In genomic region chr10:99370993-99371392, GRCh38 we compare ENCODE assay signal across 9 cellular contexts. TPM values are rescaled to one million over a fixed set of nuclear protein-coding genes. Genes with fewer than 3 reads are reported as not detected.
DNase-seq lines count a peak whose midpoint lies in the region; ATAC-seq and TF ChIP-seq lines count a peak whose summit lies in the region.
"Had no signal": no experiment of that assay in that cellular context is flagged by ENCODE, and none has a peak within 500 bp of the region (broad histone marks: within the 10 kb centered on the region; RNA-seq: fewer than 3 reads in every experiment).

No MANE protein-coding gene starts in this region.

- no peaks in the 10 kb centered on the region for H3K9me3 ChIP-seq in OCI-LY1 (ENCODE audit: low read length)
- H3K9me3 ChIP-seq in fibroblast of lung (ENCODE audit: control insufficient read depth, insufficient read depth, low read depth, low read length), result no peaks in the 10 kb centered on the region
- H3K9me3 ChIP-seq: neutrophil had no signal

- H3K36me3 ChIP-seq in OCI-LY1 (ENCODE audit: insufficient read depth, low read length), result no peaks in the 10 kb centered on the region
- no peaks in the 10 kb centered on the region for H3K36me3 ChIP-seq in fibroblast of lung (ENCODE audit: control insufficient read depth, insufficient read depth, low read length)
- H3K36me3 ChIP-seq: neutrophil had no signal

- H3K79me2 ChIP-seq in OCI-LY1 (ENCODE audit: insufficient read depth, low read length) (no peaks in the 10 kb centered on the region), fibroblast of lung (ENCODE audit: control insufficient read depth, insufficient read depth, low read length) (no peaks in the 10 kb centered on the region)

- DNase-seq in COLO668 (lab: John Stamatoyannopoulos, UW; ENCODE audit: unreplicated experiment), result peak; percentile 4
- no peak for DNase-seq in fibroblast of lung (ENCODE audit: low read depth in 2 of 2)
- no peak for DNase-seq in posterior cingulate gyrus
- no peak for DNase-seq in DMS79 treated with DMSO at 0.1 percent for 48 hours (lab: John Stamatoyannopoulos, UW)

- H3K27me3 ChIP-seq in OCI-LY1 (ENCODE audit: insufficient read depth, low read length), result peaks cover 3% of the 10 kb centered on the region; the same call in 1 of the 2 replicates
- no peaks in the 10 kb centered on the region for H3K27me3 ChIP-seq in fibroblast of lung (ENCODE audit: control insufficient read depth, insufficient read depth, low read length)

- H3K4me3 ChIP-seq in OCI-LY1 (ENCODE audit: low read depth, low read length, poor library complexity, severe bottlenecking) (no peak overlapping the region), fibroblast of lung (replicated peaks in 1 of 4; ENCODE audit: control extremely low read depth in 1 of 4, insufficient read depth in 1 of 4, low read depth in 3 of 4, low read length in 4 of 4) (no peak overlapping the region)

- H2AFZ ChIP-seq in OCI-LY1 (ENCODE audit: low read length) (no peak overlapping the region), fibroblast of lung (ENCODE audit: low read length) (no peak overlapping the region)

- H3K4me1 ChIP-seq in OCI-LY1 (ENCODE audit: insufficient read depth, low read length, severe bottlenecking) (no peaks in the 10 kb centered on the region), fibroblast of lung (ENCODE audit: control insufficient read depth, extremely low read depth, insufficient read depth, low read length) (no peaks in the 10 kb centered on the region)

- no peak overlapping the region for H3K27ac ChIP-seq in OCI-LY1 (ENCODE audit: low read depth, low read length, poor library complexity, severe bottlenecking)
- H3K27ac ChIP-seq in fibroblast of lung (ENCODE audit: insufficient read depth, low read length), result no peak overlapping the region
- H3K27ac ChIP-seq: neutrophil had no signal

- intact Hi-C loops in posterior cingulate gyrus (cut with DNase I), result no loop called here

- H3K9ac ChIP-seq in OCI-LY1 (ENCODE audit: low read length) (no peak overlapping the region), fibroblast of lung (ENCODE audit: insufficient read depth, low read length) (no peak overlapping the region)

- TF ChIP-seq CTCF in OCI-LY1 (IDR thresholded peaks at IDR 0.05; ENCODE audit: low read length) (peak; percentile 41; the same call in 1 of the 2 replicates), fibroblast of lung (conservative IDR thresholded peaks at IDR 0.05 in 1 of 2, IDR thresholded peaks at IDR 0.05 in 1 of 2; ENCODE audit: low read depth in 1 of 2, low read length in 2 of 2) (peak; percentile 19 to 41)

- H3F3A ChIP-seq in OCI-LY1 (ENCODE audit: insufficient read depth, low read length), result no peaks in the 10 kb centered on the region

- H3K4me2 ChIP-seq in OCI-LY1 (ENCODE audit: low read length) (no peak overlapping the region), fibroblast of lung (ENCODE audit: extremely low read depth, insufficient read depth, low read length) (no peak overlapping the region)

- no peaks in the 10 kb centered on the region for H4K20me1 ChIP-seq in OCI-LY1 (ENCODE audit: insufficient read depth, low read length)
- H4K20me1 ChIP-seq in fibroblast of lung (ENCODE audit: control insufficient read depth, extremely low read depth, insufficient read depth, low read length), result no peaks in the 10 kb centered on the region

- no peaks in the 10 kb centered on the region for H3K9me2 ChIP-seq in OCI-LY1 (ENCODE audit: low read depth, low read length)

- ATAC-seq in GM18861 (IDR thresholded peaks at IDR 0.05; ENCODE audit: unreplicated experiment) (peak; percentile 92), HG02938 (IDR thresholded peaks at IDR 0.05; ENCODE audit: unreplicated experiment) (peak; percentile 82), HG03095 (IDR thresholded peaks at IDR 0.05; ENCODE audit: unreplicated experiment) (no peak)

RNA-seq across cellular contexts. Expression of gene CNNM1, which starts 41.8 kb away (rescaled TPM):
- 0.51 and 0.66 TPM in 2 replicates for total RNA-seq in fibroblast of lung
- 0.20 and 1.0 TPM in 2 replicates for polyA plus RNA-seq in fibroblast of lung
- polyA plus RNA-seq in fibroblast of lung (2012), result 0.12 and 0.67 TPM in 2 replicates
- 0.07 TPM in 1 of 2 replicates, not detected in the other for polyA minus RNA-seq in fibroblast of lung (ENCODE audit: low replicate concordance)

RNA-seq across cellular contexts. Expression of gene GOT1, which starts 59.4 kb away (rescaled TPM):
- 31.8 and 52.2 TPM in 2 replicates for total RNA-seq in fibroblast of lung
- 20.8 and 30.2 TPM in 2 replicates for polyA plus RNA-seq in fibroblast of lung
- 20.0 and 28.4 TPM in 2 replicates for polyA plus RNA-seq in fibroblast of lung (2012)
- 11.5 and 12.5 TPM in 2 replicates for polyA minus RNA-seq in fibroblast of lung (ENCODE audit: low replicate concordance)
